Comparison of ENCODE assay signal across 9 cellular contexts in genomic region chr19:40713939-40714338, GRCh38. TPM values are rescaled to one million over a fixed set of nuclear protein-coding genes. Genes with fewer than 3 reads are reported as not detected.
DNase-seq lines count a peak whose midpoint lies in the region; ATAC-seq, FAIRE-seq and TF ChIP-seq lines count a peak whose summit lies in the region.
"Had no signal": no experiment of that assay in that cellular context is flagged by ENCODE, and none has a peak within 500 bp of the region (broad histone marks: within the 10 kb centered on the region; RNA-seq: fewer than 3 reads in every experiment).

No MANE protein-coding gene starts in this region.

- H2BK15ac ChIP-seq in mesenchymal stem cell (ENCODE audit: low read depth, poor library complexity, severe bottlenecking), result peak overlapping the region; percentile 97

- peaks cover 15% of the 10 kb centered on the region for H3K79me1 ChIP-seq in mesenchymal stem cell (replicated peaks; ENCODE audit: low read length, poor library complexity, severe bottlenecking)

- WGBS in mesenchymal stem cell, result 90% methylated on average over 2 of the region's 11 CpGs

- peak overlapping the region; percentile 89 for H3K4ac ChIP-seq in mesenchymal stem cell (ENCODE audit: low read depth in 1 of 2, low read length in 2 of 2)

- peak overlapping the region; percentile 100 for H3K27ac ChIP-seq in astrocyte (ENCODE audit: low read depth, low read length)
- H3K27ac ChIP-seq in mesenchymal stem cell (ENCODE audit: low read length, poor library complexity, severe bottlenecking), result peak overlapping the region; percentile 81
- peak overlapping the region; percentile 99 for H3K27ac ChIP-seq in thoracic aorta

- peaks cover 37% of the 10 kb centered on the region for H3K4me1 ChIP-seq in astrocyte (ENCODE audit: insufficient read depth, low read length)
- peaks cover 17% of the 10 kb centered on the region for H3K4me1 ChIP-seq in mesenchymal stem cell (ENCODE audit: control insufficient read depth, insufficient read depth, low read depth, low read length)
- peaks cover 6 to 22% of the 10 kb centered on the region in 2 donors for H3K4me1 ChIP-seq in thoracic aorta (ENCODE audit: control insufficient read depth in 1 of 2, low read depth in 2 of 2)

- TF ChIP-seq CTCF in astrocyte (IDR thresholded peaks at IDR 0.05; ENCODE audit: insufficient read depth, low read depth, low read length) (no peak), thoracic aorta (IDR thresholded peaks at IDR 0.05) (no peak)

- H2BK120ac ChIP-seq in mesenchymal stem cell (ENCODE audit: low read depth, low read length), result peak overlapping the region; percentile 96

- peak overlapping the region in 1 of 2 experiments; percentile 50 for H3K14ac ChIP-seq in mesenchymal stem cell (ENCODE audit: low read length in 2 of 2)

- no peaks in the 10 kb centered on the region for H3K27me3 ChIP-seq in astrocyte (ENCODE audit: insufficient read depth, low read length)
- H3K27me3 ChIP-seq in mesenchymal stem cell (ENCODE audit: control insufficient read depth in 1 of 2, insufficient read depth in 1 of 2, low read length in 2 of 2), result no peaks in the 10 kb centered on the region
- H3K27me3 ChIP-seq in thoracic aorta (replicated peaks; ENCODE audit: insufficient read depth), result no peaks in the 10 kb centered on the region

- ATAC-seq in thoracic aorta (ENCODE audit: insufficient number of reproducible peaks, low FRiP score, low read depth) (no peak), GM21825 (IDR thresholded peaks at IDR 0.05; ENCODE audit: unreplicated experiment) (no peak), GM21367 (IDR thresholded peaks at IDR 0.05; ENCODE audit: unreplicated experiment) (no peak)

- no peak overlapping the region for H2BK5ac ChIP-seq in mesenchymal stem cell (ENCODE audit: low read depth, low read length, poor library complexity, severe bottlenecking)

- peak overlapping the region; percentile 92 for H4K8ac ChIP-seq in mesenchymal stem cell (ENCODE audit: low read length)

- peaks cover 26% of the 10 kb centered on the region for H3K79me2 ChIP-seq in astrocyte (ENCODE audit: insufficient read depth, low read length)

- peak overlapping the region; percentile 81 to 94 for H3K18ac ChIP-seq in mesenchymal stem cell (ENCODE audit: low read depth in 1 of 2, low read length in 2 of 2)

- H3K4me2 ChIP-seq in astrocyte (ENCODE audit: low read length) (peak overlapping the region; percentile 99), mesenchymal stem cell (ENCODE audit: low read length, poor library complexity, severe bottlenecking) (peak overlapping the region; percentile 80)

- DNase-seq in activated CD8-positive, alpha-beta memory T cell treated with anti-CD3 and anti-CD28 coated beads, Interleukin-2, amount 50 U/mL, for 48 hours, result peak; percentile 52
- DNase-seq in activated CD8-positive, alpha-beta memory T cell treated with anti-CD3 and anti-CD28 coated beads for 24 hours, result no peak
- no peak for DNase-seq in astrocyte (ENCODE audit: low read depth)
- DNase-seq in mesenchymal stem cell, result no peak
- no peak for DNase-seq in thoracic aorta (ENCODE audit: low spot score)
- DNase-seq in NCI-H2029 treated with DMSO at 0.1 percent for 48 hours (lab: John Stamatoyannopoulos, UW), result no peak
- DNase-seq: RPMI8226 had no signal

- peaks cover 9% of the 10 kb centered on the region for H3K36me3 Mint-ChIP-seq in astrocyte (ENCODE audit: low read depth, unreplicated experiment)

- H2BK12ac ChIP-seq in mesenchymal stem cell (ENCODE audit: low read length in 2 of 2), result peak overlapping the region; percentile 82

- peak overlapping the region; percentile 67 for H3K4me3 Mint-ChIP-seq in astrocyte (ENCODE audit: unreplicated experiment)

- H3K27ac Mint-ChIP-seq in astrocyte (ENCODE audit: unreplicated experiment), result no peak overlapping the region

- H3K23ac ChIP-seq in mesenchymal stem cell (ENCODE audit: low read length in 2 of 2), result no peak overlapping the region

- no peaks in the 10 kb centered on the region for H3K27me3 Mint-ChIP-seq in astrocyte (ENCODE audit: low read depth, unreplicated experiment)

- peaks cover 11% of the 10 kb centered on the region for H3K4me1 Mint-ChIP-seq in astrocyte (ENCODE audit: low read depth, unreplicated experiment)

- no peak for FAIRE-seq in astrocyte (lab: Jason Lieb, UNC)

- H4K91ac ChIP-seq in mesenchymal stem cell (ENCODE audit: low read length), result peak overlapping the region; percentile 48

- H3K9ac ChIP-seq in astrocyte (ENCODE audit: low read length), result peak overlapping the region; percentile 93
- H3K9ac ChIP-seq in mesenchymal stem cell (ENCODE audit: low read length), result no peak overlapping the region

- no peak overlapping the region for H2AFZ ChIP-seq in astrocyte (ENCODE audit: low read depth, low read length)
- H2AFZ ChIP-seq in mesenchymal stem cell (ENCODE audit: low read depth, low read length), result no peak overlapping the region

- no peaks in the 10 kb centered on the region for H3K9me3 Mint-ChIP-seq in astrocyte (ENCODE audit: unreplicated experiment)

- H3K4me3 ChIP-seq in astrocyte (ENCODE audit: insufficient read depth, low read depth, low read length) (no peak overlapping the region), mesenchymal stem cell (ENCODE audit: insufficient read depth in 1 of 2, low read depth in 1 of 2, low read length in 2 of 2) (peak overlapping the region in 1 of 2 experiments; percentile 98), thoracic aorta (peak overlapping the region; percentile 87)

- no peaks in the 10 kb centered on the region for H3K9me3 ChIP-seq in astrocyte (ENCODE audit: insufficient read depth, low read depth, low read length)
- H3K9me3 ChIP-seq in mesenchymal stem cell (ENCODE audit: control insufficient read depth, low read length), result no peaks in the 10 kb centered on the region
- no peaks in the 10 kb centered on the region for H3K9me3 ChIP-seq in thoracic aorta

- peaks cover under 1% of the 10 kb centered on the region for H4K20me1 ChIP-seq in astrocyte (ENCODE audit: insufficient read depth, low read length)

- H3K36me3 ChIP-seq in astrocyte (ENCODE audit: insufficient read depth, low read length) (no peaks in the 10 kb centered on the region), mesenchymal stem cell (ENCODE audit: control insufficient read depth in 1 of 2, insufficient read depth in 2 of 2, low read depth in 1 of 2, low read length in 2 of 2) (peaks cover 17 to 30% of the 10 kb centered on the region in 2 experiments), thoracic aorta (peaks cover 11% of the 10 kb centered on the region)

- H2AK5ac ChIP-seq in mesenchymal stem cell (ENCODE audit: low read length, severe bottlenecking), result peak overlapping the region; percentile 21

RNA-seq across cellular contexts. Expression of gene COQ8B, which starts 2.7 kb away (rescaled TPM):
- total RNA-seq in astrocyte (26.0 and 29.4 TPM in 2 replicates), thoracic aorta (100 to 1,000 TPM in 1 of 2 donors, 10 to 100 TPM in 1; 53.6 to 127 TPM)
- polyA plus RNA-seq in mesenchymal stem cell (2013, experiment 1 of 2), result 12.5 TPM
- polyA plus RNA-seq in mesenchymal stem cell (2013, experiment 2 of 2), result 12.4 TPM

RNA-seq across cellular contexts. Expression of gene ITPKC, which starts 3.0 kb away (rescaled TPM):
- total RNA-seq in astrocyte, result 19.0 and 19.7 TPM in 2 replicates
- 8.5 TPM for polyA plus RNA-seq in mesenchymal stem cell (2013, experiment 1 of 2)
- polyA plus RNA-seq in mesenchymal stem cell (2013, experiment 2 of 2), result 8.0 TPM
- total RNA-seq in thoracic aorta, result 10 to 100 TPM; 45.4 to 79.4 TPM

RNA-seq across cellular contexts. Expression of gene NUMBL, which starts 23.5 kb away (rescaled TPM):
- total RNA-seq in astrocyte (79.3 and 82.9 TPM in 2 replicates), thoracic aorta (100 to 1,000 TPM; 101 to 133 TPM)
- polyA plus RNA-seq in mesenchymal stem cell (2013, experiment 1 of 2), result 35.4 TPM
- 35.3 TPM for polyA plus RNA-seq in mesenchymal stem cell (2013, experiment 2 of 2)

RNA-seq across cellular contexts. Expression of gene ACTMAP, which starts 36.3 kb away (rescaled TPM):
- total RNA-seq in astrocyte, result 9.6 and 10.1 TPM in 2 replicates
- polyA plus RNA-seq in mesenchymal stem cell (2013, experiment 1 of 2), result 5.2 TPM
- 5.4 TPM for polyA plus RNA-seq in mesenchymal stem cell (2013, experiment 2 of 2)
- 1 to 10 TPM in 1 of 2 donors, under 1 TPM in 1; 0.68 to 1.1 TPM for total RNA-seq in thoracic aorta

RNA-seq across cellular contexts. Expression of gene SNRPA, which starts 37.1 kb away (rescaled TPM):
- total RNA-seq in astrocyte, result 60.0 and 67.0 TPM in 2 replicates
- 62.8 TPM for polyA plus RNA-seq in mesenchymal stem cell (2013, experiment 1 of 2)
- polyA plus RNA-seq in mesenchymal stem cell (2013, experiment 2 of 2), result 61.8 TPM
- 100 to 1,000 TPM in 1 of 2 donors, 10 to 100 TPM in 1; 40.4 to 107 TPM for total RNA-seq in thoracic aorta
